15 cellular contexts compared by ENCODE assay signal in genomic region chr1:207923561-207923960, GRCh38. TPM values are rescaled to one million over a fixed set of nuclear protein-coding genes. Genes with fewer than 3 reads are reported as not detected.
DNase-seq lines count a peak whose midpoint lies in the region; ATAC-seq and TF ChIP-seq lines count a peak whose summit lies in the region.
"Had no signal": no experiment of that assay in that cellular context is flagged by ENCODE, and none has a peak within 500 bp of the region (broad histone marks: within the 10 kb centered on the region; RNA-seq: fewer than 3 reads in every experiment).

No MANE protein-coding gene starts in this region.

- H3K4me3 ChIP-seq in Loucy (ENCODE audit: low read length, poor library complexity, severe bottlenecking), result peak overlapping the region; percentile 39
- peak overlapping the region; percentile 35 for H3K4me3 ChIP-seq in WERI-Rb-1 (ENCODE audit: low read depth, low read length)
- H3K4me3 ChIP-seq in right cardiac atrium (ENCODE audit: low read length), result no peak overlapping the region
- H3K4me3 ChIP-seq in subcutaneous abdominal adipose tissue (ENCODE audit: low read depth in 1 of 5, low read length in 5 of 5), result no peak overlapping the region

- peak; percentile 29 to 52 for ATAC-seq in right cardiac atrium
- ATAC-seq: HCT116; stimulated activated effector memory CD8-positive, alpha-beta T cell treated with anti-CD3 and anti-CD28 coated beads, Interleukin-12 subunit alpha, Interleukin-12 subunit beta, amount 100 ng/mL, for 72 hours had no signal

- no peaks in the 10 kb centered on the region for H3K9me2 ChIP-seq in Loucy (replicated peaks; ENCODE audit: low read depth, low read length)

- WGBS in right cardiac atrium, result 13% methylated on average over 7 of the region's 7 CpGs

- H3K36me3 ChIP-seq in Loucy (ENCODE audit: insufficient read depth, low read length) (no peaks in the 10 kb centered on the region), WERI-Rb-1 (no peaks in the 10 kb centered on the region), subcutaneous abdominal adipose tissue (ENCODE audit: control insufficient read depth in 5 of 5, insufficient read depth in 5 of 5, low read length in 5 of 5) (no peaks in the 10 kb centered on the region)
- H3K36me3 ChIP-seq: neutrophil had no signal

- H4K20me1 ChIP-seq in Loucy (ENCODE audit: insufficient read depth, low read length, poor library complexity, severe bottlenecking), result no peaks in the 10 kb centered on the region

- DNase-seq in WERI-Rb-1, result peak; percentile 98
- DNase-seq in right cardiac atrium, result peak; percentile 41 to 74 (median 74)
- DNase-seq in NCI-H2029 treated with DMSO at 0.1 percent for 48 hours (lab: John Stamatoyannopoulos, UW), result no peak
- DNase-seq in GOT3 (lab: John Stamatoyannopoulos, UW), result no peak
- no peak for DNase-seq in NCI-H1417 treated with DMSO at 0.1 percent for 48 hours (lab: John Stamatoyannopoulos, UW)
- DNase-seq: activated naive CD4-positive, alpha-beta T cell treated with Interleukin-2 at 50 U/mL for 16 hours; C1 segment of cervical spinal cord; DMS79; mesenchymal stem cell; NK-92 treated with Interleukin-12 subunit alpha and Interleukin-12 subunit beta, amount 100 ng/mL, for 24 hours had no signal

- H3K27ac ChIP-seq in WERI-Rb-1 (peak overlapping the region; percentile 91), right cardiac atrium (ENCODE audit: low read length) (peak overlapping the region; percentile 96), subcutaneous abdominal adipose tissue (ENCODE audit: low read depth, low read length) (peak overlapping the region; percentile 20)
- H3K27ac ChIP-seq: neutrophil had no signal

- H3K4me2 ChIP-seq in Loucy (ENCODE audit: low read depth, low read length, poor library complexity, severe bottlenecking), result peak overlapping the region; percentile 64

- no peaks in the 10 kb centered on the region for H3K27me3 ChIP-seq in Loucy (ENCODE audit: insufficient read depth, low read length, poor library complexity, severe bottlenecking)
- H3K27me3 ChIP-seq in WERI-Rb-1 (ENCODE audit: insufficient read depth, low read depth, severe bottlenecking), result no peaks in the 10 kb centered on the region
- no peaks in the 10 kb centered on the region for H3K27me3 ChIP-seq in right cardiac atrium (ENCODE audit: control insufficient read depth, insufficient read depth)
- H3K27me3 ChIP-seq in subcutaneous abdominal adipose tissue (ENCODE audit: control insufficient read depth in 5 of 5, insufficient read depth in 4 of 5, low read length in 5 of 5), result peaks cover 0 to 2% (median 0%) of the 10 kb centered on the region in 5 donors

- no peaks in the 10 kb centered on the region for H3K79me2 ChIP-seq in Loucy (ENCODE audit: insufficient read depth, low read length)

- H3K9me3 ChIP-seq in Loucy (ENCODE audit: insufficient read depth, low read depth, low read length) (no peaks in the 10 kb centered on the region), WERI-Rb-1 (ENCODE audit: severe bottlenecking) (no peaks in the 10 kb centered on the region), right cardiac atrium (ENCODE audit: control insufficient read depth, low read length) (no peaks in the 10 kb centered on the region), subcutaneous abdominal adipose tissue (ENCODE audit: control insufficient read depth in 5 of 5, low read length in 5 of 5) (no peaks in the 10 kb centered on the region)
- H3K9me3 ChIP-seq: neutrophil had no signal

- H3K4me1 ChIP-seq in Loucy (ENCODE audit: insufficient read depth, low read length, poor library complexity, severe bottlenecking) (peaks cover 42% of the 10 kb centered on the region), right cardiac atrium (ENCODE audit: control insufficient read depth, insufficient read depth, low read length) (peaks cover 38% of the 10 kb centered on the region), subcutaneous abdominal adipose tissue (ENCODE audit: control insufficient read depth in 5 of 5, insufficient read depth in 5 of 5, low read length in 5 of 5) (peaks cover 15 to 69% (median 60%) of the 10 kb centered on the region in 5 donors)

- H3K9ac ChIP-seq in Loucy (ENCODE audit: low read depth, low read length, poor library complexity, severe bottlenecking) (peak overlapping the region; percentile 40), subcutaneous abdominal adipose tissue (ENCODE audit: low read length in 5 of 5) (no peak overlapping the region)

- TF ChIP-seq CTCF in Loucy (conservative IDR thresholded peaks at IDR 0.05; ENCODE audit: low read length) (no peak), WERI-Rb-1 (IDR thresholded peaks at IDR 0.05; ENCODE audit: low read depth, low read length) (no peak)

- intact Hi-C loops in right cardiac atrium (cut with DNase I), result loop anchor here in 1 of 4 donors (5.0 kb wide), 1 partner anchor 39 kb away; no protein-coding TSS in a partner anchor

- peaks cover 7% of the 10 kb centered on the region; the same call in 1 of the 2 replicates for H3F3A ChIP-seq in Loucy (ENCODE audit: low read depth)

- no peak overlapping the region for H2AFZ ChIP-seq in Loucy (ENCODE audit: low read length)

RNA-seq across cellular contexts. Expression of gene CD34, which starts 12.6 kb away (rescaled TPM):
- total RNA-seq in right cardiac atrium, result 100 to 1,000 TPM in 3 of 4 donors, 10 to 100 TPM in 1; 81.8 to 170 (median 123) TPM
- polyA plus RNA-seq in right cardiac atrium, result 87.4 TPM

Comparison
In these comparisons a context has a peak if more than half of its experiments do, and no peak if none do; other contexts are left out.
1. H3K4me3 ChIP-seq: peak in Loucy (single experiment) and WERI-Rb-1 (single experiment); none in right cardiac atrium (single experiment) and subcutaneous abdominal adipose tissue (0 of 5).
2. DNase-seq: peak in WERI-Rb-1 (single experiment) and right cardiac atrium (3 of 3); none in NCI-H2029 treated with DMSO at 0.1 percent for 48 hours (single experiment), GOT3 (single experiment) and NCI-H1417 treated with DMSO at 0.1 percent for 48 hours (single experiment).
3. H3K27ac ChIP-seq: peak in every context shown above with its lines; median percentile 96 in right cardiac atrium; 91 in WERI-Rb-1; 20 in subcutaneous abdominal adipose tissue.